ENCODE assay signal across 17 cellular contexts in the genomic region with DNA sequence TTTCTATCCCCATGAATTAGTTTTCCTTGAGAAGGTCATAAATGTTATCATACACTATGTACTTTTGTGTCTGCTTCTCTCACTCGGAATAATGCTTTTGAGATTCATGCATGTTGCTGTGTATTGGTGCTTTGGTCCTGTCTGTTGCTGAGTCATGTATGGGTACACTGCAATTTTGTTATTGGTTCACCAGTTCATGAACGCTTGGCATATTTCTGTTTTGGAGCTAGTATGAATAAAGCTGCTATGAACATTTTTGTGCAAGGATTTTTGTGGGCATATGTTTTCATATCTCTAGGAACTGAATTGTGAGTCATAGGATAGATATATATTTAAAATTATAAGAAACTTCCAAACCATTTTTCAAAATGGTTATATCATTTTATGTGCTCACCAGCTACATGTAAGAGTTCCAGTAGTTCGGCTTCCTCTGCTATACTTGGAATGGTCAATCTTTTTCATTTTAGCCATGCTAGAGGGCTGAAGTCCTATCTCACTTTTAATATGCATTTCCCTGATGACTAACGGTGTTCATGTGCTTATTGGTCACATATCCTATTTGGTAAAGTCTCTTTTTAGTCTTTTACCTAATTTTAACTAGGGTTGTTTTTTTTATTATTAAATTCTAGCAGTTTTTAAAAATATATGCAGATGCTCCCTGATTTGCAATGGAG. TPM values are rescaled to one million over a fixed set of nuclear protein-coding genes. Genes with fewer than 3 reads are reported as not detected.
DNase-seq lines count a peak whose midpoint lies in the region; ATAC-seq and TF ChIP-seq lines count a peak whose summit lies in the region.
"Had no signal": no experiment of that assay in that cellular context is flagged by ENCODE, and none has a peak within 500 bp of the region (broad histone marks: within the 10 kb centered on the region; RNA-seq: fewer than 3 reads in every experiment).

No MANE protein-coding gene starts in this region.

- H3K79me2 ChIP-seq in fibroblast of lung (ENCODE audit: control insufficient read depth, insufficient read depth, low read length) = no peaks in the 10 kb centered on the region

- no peak for ATAC-seq in GM21390 (IDR thresholded peaks at IDR 0.05; ENCODE audit: unreplicated experiment)
- ATAC-seq: lower lobe of right lung had no signal

- H2AFZ ChIP-seq in fibroblast of lung (ENCODE audit: low read length) = no peak overlapping the region

- peak overlapping the region; percentile 16 for H3K27ac ChIP-seq in fibroblast of lung (ENCODE audit: insufficient read depth, low read length)
- H3K27ac ChIP-seq: lower lobe of right lung had no signal

- no peak overlapping the region for H3K9ac ChIP-seq in fibroblast of lung (ENCODE audit: insufficient read depth, low read length)

- DNase-seq in HCEC 1CT = peak; percentile 85
- peak; percentile 47 for DNase-seq in astrocyte of the cerebellum (ENCODE audit: low read depth)
- peak; percentile 86 to 91 for DNase-seq in fibroblast of lung (ENCODE audit: low read depth in 2 of 2)
- peak; percentile 48 for DNase-seq in retinal pigment epithelial cell (ENCODE audit: low read depth)
- no peak for DNase-seq in activated CD4-positive, CD25-positive, alpha-beta regulatory T cell treated with anti-CD3 and anti-CD28 coated beads, Interleukin-2, amount 50 U/mL, for 72 hours
- no peak for DNase-seq in NCI-H2196 (lab: John Stamatoyannopoulos, UW; ENCODE audit: unreplicated experiment)
- DNase-seq in LoVo (ENCODE audit: low spot score) = no peak
- DNase-seq: activated CD4-positive, alpha-beta T cell treated with anti-CD3 and anti-CD28 coated beads for 48 hours; activated naive CD4-positive, alpha-beta T cell; effector CD4-positive, alpha-beta T cell; GOT3; lower lobe of right lung; naive B cell; NCI-H1105 treated with DMSO at 0.1 percent for 48 hours; NCI-H2171; stimulated activated CD4-positive, alpha-beta T cell treated with anti-CD3 and anti-CD28 coated beads, Interleukin-12 subunit alpha, Interleukin-12 subunit beta, amount 100 ng/mL, for 4 hours had no signal

- no peak overlapping the region for H3K4me2 ChIP-seq in fibroblast of lung (ENCODE audit: extremely low read depth, insufficient read depth, low read length)

- in situ Hi-C loops in astrocyte of the cerebellum (cut with HindIII; ENCODE audit: low sequenced_read_pairs) = no loop called here

- no peaks in the 10 kb centered on the region for H3K27me3 ChIP-seq in fibroblast of lung (ENCODE audit: control insufficient read depth, insufficient read depth, low read length)

- no peaks in the 10 kb centered on the region for H4K20me1 ChIP-seq in fibroblast of lung (ENCODE audit: control insufficient read depth, extremely low read depth, insufficient read depth, low read length)

- H3K36me3 ChIP-seq in fibroblast of lung (ENCODE audit: control insufficient read depth, insufficient read depth, low read length) = no peaks in the 10 kb centered on the region
- H3K36me3 ChIP-seq: lower lobe of right lung had no signal

- peaks cover 13% of the 10 kb centered on the region for H3K4me1 ChIP-seq in fibroblast of lung (ENCODE audit: control insufficient read depth, extremely low read depth, insufficient read depth, low read length)

- no peaks in the 10 kb centered on the region for H3K9me3 ChIP-seq in fibroblast of lung (ENCODE audit: control insufficient read depth, insufficient read depth, low read depth, low read length)
- H3K9me3 ChIP-seq: lower lobe of right lung had no signal

- H3K4me3 ChIP-seq in astrocyte of the cerebellum (ENCODE audit: low read depth, low read length) = no peak overlapping the region
- H3K4me3 ChIP-seq in fibroblast of lung (replicated peaks in 1 of 4; ENCODE audit: control extremely low read depth in 1 of 4, insufficient read depth in 1 of 4, low read depth in 3 of 4, low read length in 4 of 4) = no peak overlapping the region
- no peak overlapping the region for H3K4me3 ChIP-seq in retinal pigment epithelial cell (ENCODE audit: low read length)
- H3K4me3 ChIP-seq: lower lobe of right lung had no signal

- TF ChIP-seq CTCF in astrocyte of the cerebellum (IDR thresholded peaks at IDR 0.05; ENCODE audit: low read depth, low read length, missing control alignments) (no peak), fibroblast of lung (conservative IDR thresholded peaks at IDR 0.05 in 1 of 2, IDR thresholded peaks at IDR 0.05 in 1 of 2; ENCODE audit: low read depth in 1 of 2, low read length in 2 of 2) (no peak), retinal pigment epithelial cell (conservative IDR thresholded peaks at IDR 0.05; ENCODE audit: low read depth, low read length) (no peak)

RNA-seq across cellular contexts. Expression of gene ETS2, which starts 38.2 kb away (rescaled TPM):
- total RNA-seq in fibroblast of lung = 70.4 and 77.3 TPM in 2 replicates
- polyA plus RNA-seq in fibroblast of lung = 28.0 and 60.5 TPM in 2 replicates
- 21.6 and 41.3 TPM in 2 replicates for polyA plus RNA-seq in fibroblast of lung (2012)
- polyA minus RNA-seq in fibroblast of lung (ENCODE audit: low replicate concordance) = 30.0 and 65.8 TPM in 2 replicates

Comparison
In these comparisons a context has a peak if more than half of its experiments do, and no peak if none do; other contexts are left out.
1. DNase-seq: peak in HCEC 1CT (single experiment), astrocyte of the cerebellum (single experiment), fibroblast of lung (2 of 2) and retinal pigment epithelial cell (single experiment); none in activated CD4-positive, CD25-positive, alpha-beta regulatory T cell treated with anti-CD3 and anti-CD28 coated beads, Interleukin-2, amount 50 U/mL, for 72 hours (single experiment), NCI-H2196 (single experiment) and LoVo (single experiment).